Comparison of ENCODE assay signal across 10 cellular contexts in genomic region chr14:76908834-76909233, GRCh38.
DNase-seq lines count a peak whose midpoint lies in the region; ATAC-seq and TF ChIP-seq lines count a peak whose summit lies in the region.
"Had no signal": no experiment of that assay in that cellular context is flagged by ENCODE, and none has a peak within 500 bp of the region (broad histone marks: within the 10 kb centered on the region; RNA-seq: fewer than 3 reads in every experiment).

No MANE protein-coding gene starts in this region.

- H3K27me3 ChIP-seq in BLaER1 treated with 17β-estradiol and CSF1 and Interleukin-3, amounts not matched to agents 10 nM and 100 nM: no peaks in the 10 kb centered on the region

- peak overlapping the region; percentile 86 to 97 (median 91) for H3K27ac ChIP-seq in BLaER1 treated with 17β-estradiol and CSF1 and Interleukin-3, amounts not matched to agents 10 nM and 100 nM

- H3K9me3 ChIP-seq in BLaER1 treated with 17β-estradiol and CSF1 and Interleukin-3, amounts not matched to agents 10 nM and 100 nM (replicated peaks in 1 of 11): no peaks in the 10 kb centered on the region

- no peaks in the 10 kb centered on the region for H3K36me3 ChIP-seq in BLaER1 treated with 17β-estradiol and CSF1 and Interleukin-3, amounts not matched to agents 10 nM and 100 nM

- peak overlapping the region; percentile 68 to 87 (median 76) for H3K4me2 ChIP-seq in BLaER1 treated with 17β-estradiol and CSF1 and Interleukin-3, amounts not matched to agents 10 nM and 100 nM

- peaks cover 68 to 89% (median 83%) of the 10 kb centered on the region in 10 experiments for H3K4me1 ChIP-seq in BLaER1 treated with 17β-estradiol and CSF1 and Interleukin-3, amounts not matched to agents 10 nM and 100 nM

- DNase-seq in islet precursor cell: no peak
- DNase-seq in NCI-H187 treated with DMSO at 0.1 percent for 48 hours (lab: John Stamatoyannopoulos, UW): no peak
- no peak for DNase-seq in OCI-M2 (lab: John Stamatoyannopoulos, UW; ENCODE audit: unreplicated experiment)

- no peaks in the 10 kb centered on the region for H4K20me1 ChIP-seq in BLaER1 treated with 17β-estradiol and CSF1 and Interleukin-3, amounts not matched to agents 10 nM and 100 nM

- ATAC-seq in GM19351 (IDR thresholded peaks at IDR 0.05; ENCODE audit: unreplicated experiment): peak; percentile 59
- peak; percentile 36 for ATAC-seq in esophagus mucosa
- ATAC-seq in GM21717 (IDR thresholded peaks at IDR 0.05; ENCODE audit: unreplicated experiment): no peak
- ATAC-seq: HCT116, left colon had no signal

- peak overlapping the region; percentile 55 to 81 (median 67); a peak in 21 of 22 replicates for H3K9ac ChIP-seq in BLaER1 treated with 17β-estradiol and CSF1 and Interleukin-3, amounts not matched to agents 10 nM and 100 nM

- peak overlapping the region in 2 of 10 experiments; percentile 6 to 15; a peak in 2 of 20 replicates for H3K4me3 ChIP-seq in BLaER1 treated with 17β-estradiol and CSF1 and Interleukin-3, amounts not matched to agents 10 nM and 100 nM

- TF ChIP-seq POLR2A in Raji (IDR thresholded peaks at IDR 0.05; ENCODE audit: insufficient read depth, low read depth, low read length): peak; percentile 33; the same call in 1 of the 2 replicates
